Comparison of ENCODE assay signal across 4 cellular contexts in the genomic region with DNA sequence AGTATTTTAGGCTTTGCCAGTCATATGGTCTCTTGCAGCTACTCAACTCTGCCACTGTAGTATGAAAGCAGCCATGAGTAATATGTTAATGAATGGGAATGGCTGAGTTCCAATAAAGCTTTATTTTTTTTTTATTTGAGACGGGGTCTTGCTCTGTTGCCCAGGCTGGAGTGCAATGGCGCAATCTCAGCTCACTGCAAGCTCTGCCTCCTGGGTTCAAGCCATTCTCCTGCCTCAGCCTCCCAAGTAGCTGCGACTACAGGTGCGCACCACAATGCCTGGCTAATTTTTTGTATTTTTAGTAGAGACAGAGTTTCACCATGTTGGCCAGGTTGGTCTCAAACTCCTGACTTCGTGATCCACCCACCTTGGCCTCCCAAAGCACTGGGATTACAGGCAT. TPM values are rescaled to one million over a fixed set of nuclear protein-coding genes. Genes with fewer than 3 reads are reported as not detected.
"Had no signal": no experiment of that assay in that cellular context is flagged by ENCODE, and none has a peak within 500 bp of the region (broad histone marks: within the 10 kb centered on the region; RNA-seq: fewer than 3 reads in every experiment).

No MANE protein-coding gene starts in this region.

RNA-seq across cellular contexts. Expression of a gene that starts 56.6 kb away (rescaled TPM):
- total RNA-seq: H9, HT-29, IMR-90, K562 had no signal
